In the genomic region with DNA sequence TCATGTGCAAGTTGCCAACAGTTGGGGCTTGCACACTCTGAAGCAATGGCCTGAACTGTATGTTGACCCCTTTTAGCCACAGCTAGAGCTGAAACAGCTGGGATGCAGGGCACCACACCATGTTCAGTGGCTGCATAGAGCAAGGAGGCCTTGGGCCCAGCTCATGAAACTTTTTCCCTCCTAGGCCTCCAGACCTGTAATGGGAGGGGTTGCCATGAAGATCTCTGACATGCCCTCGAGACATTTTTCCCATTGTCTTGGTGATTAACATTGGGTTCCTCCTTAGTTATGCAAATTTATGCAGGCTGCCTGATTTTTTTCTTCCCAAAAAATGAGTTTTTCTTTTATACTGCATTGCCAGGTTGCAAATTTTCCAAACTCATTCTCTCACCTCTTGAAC, we compare ENCODE assay signal across 34 cellular contexts.
"Had no signal": no experiment of that assay in that cellular context is flagged by ENCODE, and none has a peak within 500 bp of the region (broad histone marks: within the 10 kb centered on the region; RNA-seq: fewer than 3 reads in every experiment).

No MANE protein-coding gene starts in this region.

- H3K4me2 ChIP-seq: PC-9 had no signal

- ATAC-seq: activated CD4-positive, alpha-beta T cell treated with anti-CD3 and anti-CD28 coated beads for 36 hours; activated CD4-positive, CD25-positive, alpha-beta regulatory T cell treated with anti-CD3 and anti-CD28 coated beads, Interleukin-2, amount 50 U/mL, for 24 hours; activated CD8-positive, alpha-beta T cell treated with anti-CD3 and anti-CD28 coated beads, Interleukin-2, amount 10 ng/mL, durations not matched to agents 7 days and 5 days; Right ventricle myocardium inferior had no signal

- H2AFZ ChIP-seq: PC-9 had no signal

- H3K4me3 ChIP-seq: ascending aorta, cardiac muscle cell, PC-9 had no signal

- H3K4me1 Mint-ChIP-seq: activated CD4-positive, alpha-beta T cell treated with anti-CD3 and anti-CD28 coated beads for 36 hours; activated CD4-positive, alpha-beta T cell treated with anti-CD3 and anti-CD28 coated beads, Interleukin-2, amount 10 ng/mL, durations not matched to agents 7 days and 5 days; activated naive CD4-positive, alpha-beta T cell treated with anti-CD3 and anti-CD28 coated beads, Interleukin-2, amount 50 U/mL, for 24 hours; activated naive CD8-positive, alpha-beta T cell treated with anti-CD3 and anti-CD28 coated beads, Interleukin-2, amount 10 ng/mL, durations not matched to agents 7 days and 5 days; central memory CD8-positive, alpha-beta T cell had no signal

- H3K27ac ChIP-seq: ascending aorta, cardiac muscle cell, PC-9, RWPE1 had no signal

- H3K27me3 Mint-ChIP-seq: activated CD4-positive, alpha-beta T cell treated with anti-CD3 and anti-CD28 coated beads for 36 hours; activated CD4-positive, alpha-beta T cell treated with anti-CD3 and anti-CD28 coated beads, Interleukin-2, amount 10 ng/mL, durations not matched to agents 7 days and 5 days; activated naive CD4-positive, alpha-beta T cell treated with anti-CD3 and anti-CD28 coated beads, Interleukin-2, amount 50 U/mL, for 24 hours; activated naive CD8-positive, alpha-beta T cell treated with anti-CD3 and anti-CD28 coated beads, Interleukin-2, amount 10 ng/mL, durations not matched to agents 7 days and 5 days; central memory CD8-positive, alpha-beta T cell had no signal

- H3K4me1 ChIP-seq: ascending aorta had no signal

- H3K36me3 ChIP-seq: ascending aorta, cardiac muscle cell had no signal

- FAIRE-seq: RCC 7860, TTC549 had no signal

- DNase-seq: activated CD4-positive, alpha-beta T cell treated with anti-CD3 and anti-CD28 coated beads for 36 hours; activated CD4-positive, alpha-beta T cell treated with anti-CD3 and anti-CD28 coated beads, Interleukin-2, amount 10 ng/mL, durations not matched to agents 7 days and 5 days; activated CD4-positive, alpha-beta T cell treated with anti-CD3 and anti-CD28 coated beads, Interleukin-2, amount 50 U/mL, for 48 hours; activated CD8-positive, alpha-beta T cell treated with anti-CD3 and anti-CD28 coated beads, Interleukin-2, amount 10 ng/mL, durations not matched to agents 7 days and 5 days; activated gamma-delta T cell; activated naive CD4-positive, alpha-beta T cell treated with Interleukin-2 at 50 U/mL for 16 hours; activated naive CD8-positive, alpha-beta T cell treated with anti-CD3 and anti-CD28 coated beads, Interleukin-2, amount 10 ng/mL, durations not matched to agents 7 days and 5 days; activated T-cell treated with anti-CD3 and anti-CD28 coated beads, Interleukin-2, amount 50 U/mL, for 48 hours; amygdala; NCI-H1092 treated with DMSO at 0.1 percent for 48 hours; NCI-H1417; NCI-H146; NCI-H187; NCI-H2029 treated with DMSO at 0.1 percent for 48 hours; NCI-H2107; NCI-H2171; NCI-H510A; NCI-H526; NCI-H748 treated with DMSO at 0.1 percent for 48 hours; NK-92 treated with Interleukin-12 subunit alpha and Interleukin-12 subunit beta, amount 100 ng/mL, for 24 hours; PC-9; SIG-M5; SW 1271; T1000 had no signal

- H3K27me3 ChIP-seq: ascending aorta, cardiac muscle cell had no signal

- H3K27ac Mint-ChIP-seq: activated CD4-positive, alpha-beta T cell treated with anti-CD3 and anti-CD28 coated beads for 36 hours; activated CD4-positive, alpha-beta T cell treated with anti-CD3 and anti-CD28 coated beads, Interleukin-2, amount 10 ng/mL, durations not matched to agents 7 days and 5 days; activated CD8-positive, alpha-beta T cell treated with anti-CD3 and anti-CD28 coated beads, Interleukin-2, amount 10 ng/mL, durations not matched to agents 7 days and 5 days; activated naive CD4-positive, alpha-beta T cell treated with anti-CD3 and anti-CD28 coated beads, Interleukin-2, amount 50 U/mL, for 24 hours; activated naive CD8-positive, alpha-beta T cell treated with anti-CD3 and anti-CD28 coated beads, Interleukin-2, amount 10 ng/mL, durations not matched to agents 7 days and 5 days; activated T-helper 2 cell treated with anti-CD3 and anti-CD28 coated beads, Interferon-gamma antibody, Interleukin-2, Interleukin-4, amounts not matched to agents 10 μg/mL and 5 μg/mL and 100 μg/mL, durations not matched to agents 14 hours and 24 hours and 36 hours had no signal

- H3K9me3 ChIP-seq: ascending aorta had no signal

- H3K36me3 Mint-ChIP-seq: activated naive CD4-positive, alpha-beta T cell treated with anti-CD3 and anti-CD28 coated beads, Interleukin-2, amount 50 U/mL, for 24 hours; activated naive CD8-positive, alpha-beta T cell treated with anti-CD3 and anti-CD28 coated beads, Interleukin-2, amount 10 ng/mL, durations not matched to agents 7 days and 5 days had no signal

- H3K4me3 Mint-ChIP-seq: activated CD4-positive, alpha-beta T cell treated with anti-CD3 and anti-CD28 coated beads for 36 hours; activated CD4-positive, alpha-beta T cell treated with anti-CD3 and anti-CD28 coated beads, Interleukin-2, amount 10 ng/mL, durations not matched to agents 7 days and 5 days; activated CD8-positive, alpha-beta T cell treated with anti-CD3 and anti-CD28 coated beads, Interleukin-2, amount 10 ng/mL, durations not matched to agents 7 days and 5 days; activated naive CD4-positive, alpha-beta T cell treated with anti-CD3 and anti-CD28 coated beads, Interleukin-2, amount 50 U/mL, for 24 hours; activated naive CD8-positive, alpha-beta T cell treated with anti-CD3 and anti-CD28 coated beads, Interleukin-2, amount 10 ng/mL, durations not matched to agents 7 days and 5 days; central memory CD8-positive, alpha-beta T cell had no signal
